In genomic region chr20:59005523-59006166, GRCh38 we compare ENCODE assay signal across 8 cellular contexts.
DNase-seq lines count a peak whose midpoint lies in the region; ATAC-seq and TF ChIP-seq lines count a peak whose summit lies in the region.

No MANE protein-coding gene starts in this region.

- peak overlapping the region; percentile 95 to 100 (median 97) for H3K4me2 ChIP-seq in BLaER1 treated with 17β-estradiol and CSF1 and Interleukin-3, amounts not matched to agents 10 nM and 100 nM

- H3K36me3 ChIP-seq in BLaER1 treated with 17β-estradiol and CSF1 and Interleukin-3, amounts not matched to agents 10 nM and 100 nM: peaks cover 0 to 37% (median 0%) of the 10 kb centered on the region in 11 experiments; a peak in 10 of 22 replicates

- peaks cover 0 to 43% (median 28%) of the 10 kb centered on the region in 11 experiments; a peak in 16 of 22 replicates for H4K20me1 ChIP-seq in BLaER1 treated with 17β-estradiol and CSF1 and Interleukin-3, amounts not matched to agents 10 nM and 100 nM

- peaks cover under 1% of the 10 kb centered on the region for H3K36me3 Mint-ChIP-seq in nephron (ENCODE audit: low read depth)

- no peaks in the 10 kb centered on the region for H3K9me3 Mint-ChIP-seq in nephron

- H3K4me3 Mint-ChIP-seq in nephron: peak overlapping the region; percentile 49 to 78 (median 76)

- no peak for TF ChIP-seq CTCF in LNCaP clone FGC (IDR thresholded peaks at IDR 0.05; ENCODE audit: control insufficient read depth, extremely low read depth, insufficient read depth)
- TF ChIP-seq CTCF in coronary artery (IDR thresholded peaks at IDR 0.05): no peak
- TF ChIP-seq CTCF in nephron (IDR thresholded peaks at IDR 0.05; ENCODE audit: unreplicated experiment in 3 of 3): no peak

- no peak for ATAC-seq in GM18520 (IDR thresholded peaks at IDR 0.05; ENCODE audit: unreplicated experiment)

- peaks cover 57 to 92% (median 66%) of the 10 kb centered on the region in 10 experiments for H3K4me1 ChIP-seq in BLaER1 treated with 17β-estradiol and CSF1 and Interleukin-3, amounts not matched to agents 10 nM and 100 nM

- DNase-seq in LNCaP clone FGC (ENCODE audit: low read depth) (no peak), coronary artery (ENCODE audit: low spot score) (peak; percentile 69), middle frontal gyrus (ENCODE audit: extremely low spot score, low spot score) (no peak), midbrain (lab: John Stamatoyannopoulos, UW) (no peak)
- DNase-seq in stimulated activated CD4-positive, alpha-beta T cell treated with anti-CD3 and anti-CD28 coated beads, Interleukin-12 subunit alpha, Interleukin-12 subunit beta, amount 100 ng/mL, for 4 hours: no peak

- H3K9me3 ChIP-seq in BLaER1 treated with 17β-estradiol and CSF1 and Interleukin-3, amounts not matched to agents 10 nM and 100 nM (replicated peaks in 1 of 11): no peaks in the 10 kb centered on the region

- H3K4me3 ChIP-seq in BLaER1 treated with 17β-estradiol and CSF1 and Interleukin-3, amounts not matched to agents 10 nM and 100 nM: peak overlapping the region; percentile 55 to 78 (median 64); a peak in 16 of 20 replicates
- peak overlapping the region; percentile 81 for H3K4me3 ChIP-seq in LNCaP clone FGC (ENCODE audit: low read depth, low read length)
- H3K4me3 ChIP-seq in coronary artery: peak overlapping the region; percentile 89

- H3K27me3 Mint-ChIP-seq in nephron (ENCODE audit: low read depth): peaks cover 20% of the 10 kb centered on the region

- peaks cover 22% of the 10 kb centered on the region for H3K4me1 Mint-ChIP-seq in nephron

- H3K27ac ChIP-seq in BLaER1 treated with 17β-estradiol and CSF1 and Interleukin-3, amounts not matched to agents 10 nM and 100 nM: peak overlapping the region in 9 of 11 experiments; percentile 72 to 99 (median 92); a peak in 16 of 22 replicates
- peak overlapping the region; percentile 83 to 93 for H3K27ac ChIP-seq in coronary artery

- H3K9ac ChIP-seq in BLaER1 treated with 17β-estradiol and CSF1 and Interleukin-3, amounts not matched to agents 10 nM and 100 nM: peak overlapping the region; percentile 74 to 98 (median 82); a peak in 20 of 22 replicates

- H3K27ac Mint-ChIP-seq in nephron: no peak overlapping the region

- peaks cover 0 to 22% (median 15%) of the 10 kb centered on the region in 11 experiments; a peak in 16 of 22 replicates for H3K27me3 ChIP-seq in BLaER1 treated with 17β-estradiol and CSF1 and Interleukin-3, amounts not matched to agents 10 nM and 100 nM
